ENCODE assay signal across 25 cellular contexts in genomic region chr5:103724272-103724671, GRCh38.
"Had no signal": no experiment of that assay in that cellular context is flagged by ENCODE, and none has a peak within 500 bp of the region (broad histone marks: within the 10 kb centered on the region; RNA-seq: fewer than 3 reads in every experiment).

No MANE protein-coding gene starts in this region.

- H3K9me3 ChIP-seq: esophagus muscularis mucosa, gastroesophageal sphincter, neutrophil, right lobe of liver, thoracic aorta, upper lobe of right lung, uterus had no signal

- H3K27ac ChIP-seq: dorsolateral prefrontal cortex, esophagus muscularis mucosa, foreskin keratinocyte, gastroesophageal sphincter, heart left ventricle, hepatocyte, left lung, neutrophil, parathyroid adenoma, right lobe of liver, thoracic aorta, tibial nerve, upper lobe of right lung, uterus had no signal

- DNase-seq: dorsolateral prefrontal cortex; effector CD4-positive, alpha-beta T cell; endodermal cell; foreskin keratinocyte; heart left ventricle; left cardiac atrium; left lung; mesenchymal stem cell; mucosa of descending colon; naive B cell; right lobe of liver; small intestine; stimulated activated CD4-positive, alpha-beta T cell treated with anti-CD3 and anti-CD28 coated beads, Interleukin-15, amount 100 ng/mL, for 24 hours; stimulated activated CD4-positive, alpha-beta T cell treated with anti-CD3 and anti-CD28 coated beads, Interleukin-2, amount 100 ng/mL, for 48 hours; stimulated activated naive B cell treated with anti-CD40 and anti-IgM and Interleukin-4, amounts not matched to agents 10 μg/mL and 1 μg/mL and 100 μg/mL, for 72 hours; upper lobe of right lung; uterus had no signal

- H3K4me3 ChIP-seq: dorsolateral prefrontal cortex, esophagus muscularis mucosa, gastroesophageal sphincter, heart left ventricle, hepatocyte, left lung, mucosa of descending colon, right lobe of liver, thoracic aorta, tibial nerve, upper lobe of right lung, uterus had no signal

- H3K4me1 ChIP-seq: foreskin keratinocyte, gastroesophageal sphincter, heart left ventricle, left lung, parathyroid adenoma, right lobe of liver, upper lobe of right lung, uterus had no signal

- H3K27me3 ChIP-seq: esophagus muscularis mucosa, foreskin keratinocyte, gastroesophageal sphincter, heart left ventricle, hepatocyte, left lung, neutrophil, right lobe of liver, tibial nerve, upper lobe of right lung, uterus had no signal

- ATAC-seq: foreskin keratinocyte; gastroesophageal sphincter; heart left ventricle; left cardiac atrium; left lung; mucosa of descending colon; natural killer cell treated with Interleukin-12 subunit alpha and Interleukin-12 subunit beta and Interleukin-15 and Interleukin-18, amount 100 ng/mL, for 72 hours; right lobe of liver; stimulated activated naive B cell treated with anti-CD40 and anti-IgM and Interleukin-4, amounts not matched to agents 10 μg/mL and 1 μg/mL and 100 μg/mL, for 72 hours; upper lobe of right lung had no signal

- H3K36me3 ChIP-seq: esophagus muscularis mucosa, gastroesophageal sphincter, heart left ventricle, left lung, neutrophil, right lobe of liver, thoracic aorta, tibial nerve, upper lobe of right lung, uterus had no signal
